Comparison of ENCODE assay signal across 8 cellular contexts in the genomic region with DNA sequence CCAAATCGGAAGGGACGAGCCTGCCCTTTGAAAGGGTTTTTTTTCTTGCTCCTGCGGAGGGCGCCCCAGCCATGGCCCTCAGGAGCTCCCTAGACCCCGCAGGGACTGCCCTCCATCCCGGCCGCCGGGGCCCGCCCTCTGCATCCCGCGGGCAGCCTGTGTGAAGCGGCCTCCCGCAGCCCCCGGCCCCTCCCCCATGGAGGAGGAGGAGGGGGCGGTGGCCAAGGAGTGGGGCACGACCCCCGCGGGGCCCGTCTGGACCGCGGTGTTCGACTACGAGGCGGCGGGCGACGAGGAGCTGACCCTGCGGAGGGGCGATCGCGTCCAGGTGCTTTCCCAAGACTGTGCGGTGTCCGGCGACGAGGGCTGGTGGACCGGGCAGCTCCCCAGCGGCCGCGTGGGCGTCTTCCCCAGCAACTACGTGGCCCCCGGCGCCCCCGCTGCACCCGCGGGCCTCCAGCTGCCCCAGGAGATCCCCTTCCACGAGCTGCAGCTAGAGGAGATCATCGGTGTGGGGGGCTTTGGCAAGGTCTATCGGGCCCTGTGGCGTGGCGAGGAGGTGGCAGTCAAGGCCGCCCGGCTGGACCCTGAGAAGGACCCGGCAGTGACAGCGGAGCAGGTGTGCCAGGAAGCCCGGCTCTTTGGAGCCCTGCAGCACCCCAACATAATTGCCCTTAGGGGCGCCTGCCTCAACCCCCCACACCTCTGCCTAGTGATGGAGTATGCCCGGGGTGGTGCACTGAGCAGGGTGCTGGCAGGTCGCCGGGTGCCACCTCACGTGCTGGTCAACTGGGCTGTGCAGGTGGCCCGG. TPM values are rescaled to one million over a fixed set of nuclear protein-coding genes. Genes with fewer than 3 reads are reported as not detected.
DNase-seq lines count a peak whose midpoint lies in the region; ATAC-seq, FAIRE-seq and TF ChIP-seq lines count a peak whose summit lies in the region.

No MANE protein-coding gene starts in this region.

- peak; percentile 41 for DNase-seq in activated CD4-positive, CD25-positive, alpha-beta regulatory T cell treated with anti-CD3 and anti-CD28 coated beads, Interleukin-2, amount 50 U/mL, for 72 hours
- no peak for DNase-seq in activated CD4-positive, CD25-positive, alpha-beta regulatory T cell (lab: John Stamatoyannopoulos, UW)
- DNase-seq in SK-N-DZ (ENCODE audit: low spot score) = peak; percentile 40
- DNase-seq in colonic mucosa = peak; percentile 23
- DNase-seq in lung microvascular endothelial cell (ENCODE audit: low read depth in 2 of 2) = peak; percentile 28 to 30
- DNase-seq in thoracic aorta (ENCODE audit: low spot score) = no peak
- DNase-seq in RCC 7860 (ENCODE audit: low spot score) = no peak

- H3K27me3 ChIP-seq in colonic mucosa (no peaks in the 10 kb centered on the region), thoracic aorta (replicated peaks; ENCODE audit: insufficient read depth) (no peaks in the 10 kb centered on the region)

- intact Hi-C loops in colonic mucosa (cut with DNase I) = no loop called here

- H3K9me3 ChIP-seq in colonic mucosa (no peaks in the 10 kb centered on the region), thoracic aorta (no peaks in the 10 kb centered on the region)

- H3K9ac ChIP-seq in colonic mucosa (ENCODE audit: low read depth in 2 of 2, low read length in 2 of 2) = peak overlapping the region in 1 of 2 donors; percentile 72

- H3K4me1 ChIP-seq in colonic mucosa (peaks cover 4% of the 10 kb centered on the region), thoracic aorta (ENCODE audit: control insufficient read depth in 1 of 2, low read depth in 2 of 2) (peaks cover 10 to 28% of the 10 kb centered on the region in 2 donors)

- FAIRE-seq in RCC 7860 (lab: Jason Lieb, UNC) = no peak

- H3K36me3 ChIP-seq in colonic mucosa = no peaks in the 10 kb centered on the region
- H3K36me3 ChIP-seq in thoracic aorta = no peaks in the 10 kb centered on the region

- H3K4me3 ChIP-seq in colonic mucosa = peak overlapping the region; percentile 69
- H3K4me3 ChIP-seq in thoracic aorta = peak overlapping the region; percentile 100

- ATAC-seq in HG02885 (IDR thresholded peaks at IDR 0.05; ENCODE audit: poor library complexity, unreplicated experiment) (peak; percentile 16), thoracic aorta (ENCODE audit: insufficient number of reproducible peaks, low FRiP score, low read depth) (no peak)

- no peak for TF ChIP-seq CTCF in colonic mucosa (IDR thresholded peaks at IDR 0.05)
- TF ChIP-seq CTCF in thoracic aorta (IDR thresholded peaks at IDR 0.05) = no peak

- no peak overlapping the region for H3K27ac ChIP-seq in colonic mucosa
- H3K27ac ChIP-seq in thoracic aorta = peak overlapping the region in 1 of 2 donors; percentile 38

RNA-seq across cellular contexts. Expression of gene MAP3K10, which starts 0.8 kb away (rescaled TPM):
- 6.0 and 10.4 TPM in 2 replicates for polyA plus RNA-seq in SK-N-DZ (2014; cell fraction: cytosol; rRNA removed)
- polyA plus RNA-seq in SK-N-DZ (2014; cell fraction: nucleus; rRNA removed) = 45.1 and 55.5 TPM in 2 replicates
- total RNA-seq in colonic mucosa (10 to 100 TPM in 1 of 2 donors, 1 to 10 TPM in 1; 9.1 to 10.9 TPM), lung microvascular endothelial cell (3.3 and 6.7 TPM in 2 replicates), thoracic aorta (10 to 100 TPM; 30.2 to 32.5 TPM)

RNA-seq across cellular contexts. Expression of gene TTC9B, which starts 26.1 kb away (rescaled TPM):
- 119 and 124 TPM in 2 replicates for polyA plus RNA-seq in SK-N-DZ (2014; cell fraction: cytosol; rRNA removed)
- 343 and 363 TPM in 2 replicates for polyA plus RNA-seq in SK-N-DZ (2014; cell fraction: nucleus; rRNA removed)
- under 1 TPM; 0.30 to 0.69 TPM for total RNA-seq in colonic mucosa
- total RNA-seq in lung microvascular endothelial cell = under 0.01 TPM in 1 of 2 replicates, not detected in the other
- total RNA-seq in thoracic aorta = not detected

RNA-seq across cellular contexts. Expression of gene CCNP, which starts 34.4 kb away (rescaled TPM):
- 0.12 TPM in 1 of 2 replicates, not detected in the other for polyA plus RNA-seq in SK-N-DZ (2014; cell fraction: cytosol; rRNA removed)
- 1.8 TPM in 1 of 2 replicates, not detected in the other for polyA plus RNA-seq in SK-N-DZ (2014; cell fraction: nucleus; rRNA removed)
- total RNA-seq in colonic mucosa = under 1 TPM; 0.50 to 0.64 TPM
- total RNA-seq in lung microvascular endothelial cell = under 0.01 and 0.20 TPM in 2 replicates
- 1 to 10 TPM in 1 of 2 donors, not detected in 1; 1.6 TPM for total RNA-seq in thoracic aorta

Comparison
In these comparisons a context has a peak if more than half of its experiments do, and no peak if none do; other contexts are left out.
1. DNase-seq: peak in activated CD4-positive, CD25-positive, alpha-beta regulatory T cell treated with anti-CD3 and anti-CD28 coated beads, Interleukin-2, amount 50 U/mL, for 72 hours (single experiment), SK-N-DZ (single experiment), colonic mucosa (single experiment) and lung microvascular endothelial cell (2 of 2); none in activated CD4-positive, CD25-positive, alpha-beta regulatory T cell (0 of 4), thoracic aorta (single experiment) and RCC 7860 (single experiment).